In genomic region chr19:55406869-55407624, GRCh38 we compare ENCODE assay signal across 8 cellular contexts. TPM values are rescaled to one million over a fixed set of nuclear protein-coding genes. Genes with fewer than 3 reads are reported as not detected.
DNase-seq lines count a peak whose midpoint lies in the region; ATAC-seq and TF ChIP-seq lines count a peak whose summit lies in the region.

No MANE protein-coding gene starts in this region.

- DNase-seq in NCI-H1417 (lab: John Stamatoyannopoulos, UW) (peak in 2 of 3 experiments; percentile 60 to 61), NCI-H1417 treated with DMSO at 0.1 percent for 48 hours (lab: John Stamatoyannopoulos, UW) (no peak), upper lobe of right lung (peak; percentile 77), RKO (ENCODE audit: low spot score) (no peak)
- peak; percentile 50 for DNase-seq in effector CD8-positive, alpha-beta T cell (lab: John Stamatoyannopoulos, UW)

- no peak overlapping the region for H2AFZ ChIP-seq in SU-DHL-6 (ENCODE audit: low read depth, low read length, severe bottlenecking)

- TF ChIP-seq CTCF in SU-DHL-6 (IDR thresholded peaks at IDR 0.05; ENCODE audit: insufficient read depth, low read length, poor library complexity, severe bottlenecking) (no peak), upper lobe of right lung (IDR thresholded peaks at IDR 0.05) (no peak)

- 0 out of 2 replicates have a peak, but pooled peaks cover 4% of the 10 kb centered on the region for H3K27me3 ChIP-seq in SU-DHL-6 (ENCODE audit: low read length)
- no peaks in the 10 kb centered on the region for H3K27me3 ChIP-seq in mononuclear cell (ENCODE audit: insufficient read depth, low read length)
- no peaks in the 10 kb centered on the region for H3K27me3 ChIP-seq in upper lobe of right lung

- H3K4me1 ChIP-seq in mononuclear cell (ENCODE audit: insufficient read depth, low read length): peaks cover 25% of the 10 kb centered on the region
- peaks cover 16% of the 10 kb centered on the region for H3K4me1 ChIP-seq in upper lobe of right lung

- peak overlapping the region; percentile 95 for H3K4me3 ChIP-seq in SU-DHL-6 (ENCODE audit: insufficient read depth, low read length, poor library complexity, severe bottlenecking)
- peak overlapping the region; percentile 79 for H3K4me3 ChIP-seq in mononuclear cell (ENCODE audit: low read length)
- peak overlapping the region; percentile 68 for H3K4me3 ChIP-seq in upper lobe of right lung

- H3K9ac ChIP-seq in SU-DHL-6 (ENCODE audit: low read length): peak overlapping the region; percentile 100

- ATAC-seq in HG02759 (IDR thresholded peaks at IDR 0.05; ENCODE audit: unreplicated experiment): peak; percentile 11
- ATAC-seq in upper lobe of right lung: peak; percentile 6

- peaks cover 23% of the 10 kb centered on the region for H4K20me1 ChIP-seq in SU-DHL-6 (ENCODE audit: low read depth, low read length)

- peak overlapping the region; percentile 97 for H3K27ac ChIP-seq in SU-DHL-6 (ENCODE audit: low read depth, low read length)
- H3K27ac ChIP-seq in upper lobe of right lung: peak overlapping the region; percentile 98

- H3F3A ChIP-seq in SU-DHL-6 (ENCODE audit: insufficient read depth): peaks cover 12% of the 10 kb centered on the region

- H3K9me2 ChIP-seq in SU-DHL-6 (replicated peaks; ENCODE audit: insufficient read depth, low read length): no peaks in the 10 kb centered on the region

- peak overlapping the region; percentile 68 for H3K4me2 ChIP-seq in SU-DHL-6 (ENCODE audit: low read depth, low read length, poor library complexity, severe bottlenecking)

- H3K9me3 ChIP-seq in SU-DHL-6 (ENCODE audit: insufficient read depth, low read length): no peaks in the 10 kb centered on the region
- no peaks in the 10 kb centered on the region for H3K9me3 ChIP-seq in mononuclear cell (ENCODE audit: low read depth, low read length)
- H3K9me3 ChIP-seq in upper lobe of right lung: no peaks in the 10 kb centered on the region

- H3K36me3 ChIP-seq in SU-DHL-6 (ENCODE audit: low read length) (peaks cover 34% of the 10 kb centered on the region), upper lobe of right lung (peaks cover 20% of the 10 kb centered on the region)

- intact Hi-C loops in upper lobe of right lung (cut with DNase I): no loop called here

- peaks cover 22% of the 10 kb centered on the region for H3K79me2 ChIP-seq in SU-DHL-6 (ENCODE audit: insufficient read depth, low read length)

RNA-seq across cellular contexts. Expression of gene UBE2S, which starts 0.5 kb away (rescaled TPM):
- total RNA-seq in mononuclear cell: 20.7 TPM
- 19.5 TPM for total RNA-seq in upper lobe of right lung

RNA-seq across cellular contexts. Expression of gene RPL28, which starts 21.3 kb away (rescaled TPM):
- total RNA-seq in mononuclear cell (605 TPM), upper lobe of right lung (1,343 TPM)

RNA-seq across cellular contexts. Expression of gene TMEM238, which starts 23.0 kb away (rescaled TPM):
- total RNA-seq in mononuclear cell: 1.9 TPM
- total RNA-seq in upper lobe of right lung: 19.8 TPM

RNA-seq across cellular contexts. Expression of gene TMEM190, which starts 30.4 kb away (rescaled TPM):
- total RNA-seq in mononuclear cell (not detected), upper lobe of right lung (not detected)

RNA-seq across cellular contexts. Expression of gene SHISA7, which starts 36.1 kb away (rescaled TPM):
- not detected for total RNA-seq in mononuclear cell
- not detected for total RNA-seq in upper lobe of right lung

Comparison
In these comparisons a context has a peak if more than half of its experiments do, and no peak if none do; other contexts are left out.
1. DNase-seq: peak in NCI-H1417 (2 of 3), effector CD8-positive, alpha-beta T cell (single experiment) and upper lobe of right lung (single experiment); none in NCI-H1417 treated with DMSO at 0.1 percent for 48 hours (single experiment) and RKO (single experiment).
2. Peak in every context shown above with its lines, with median percentiles within 50 percentile points of each other: H3K4me3 ChIP-seq.